In genomic region chr1:245183429-245183828, GRCh38 we compare ENCODE assay signal across 23 cellular contexts. TPM values are rescaled to one million over a fixed set of nuclear protein-coding genes. Genes with fewer than 3 reads are reported as not detected.
"Had no signal": no experiment of that assay in that cellular context is flagged by ENCODE, and none has a peak within 500 bp of the region (broad histone marks: within the 10 kb centered on the region; RNA-seq: fewer than 3 reads in every experiment).

No MANE protein-coding gene starts in this region.

- H3K27me3 Mint-ChIP-seq: activated CD4-positive, alpha-beta memory T cell treated with anti-CD3 and anti-CD28 coated beads, Interleukin-2, amount 10 ng/mL, durations not matched to agents 7 days and 5 days; activated naive CD8-positive, alpha-beta T cell treated with anti-CD3 and anti-CD28 coated beads for 36 hours had no signal

- DNase-seq: activated CD4-positive, alpha-beta memory T cell treated with anti-CD3 and anti-CD28 coated beads, Interleukin-2, amount 10 ng/mL, durations not matched to agents 7 days and 5 days; activated CD4-positive, alpha-beta T cell treated with anti-CD3 and anti-CD28 coated beads, Interleukin-2, amount 50 U/mL, for 1 hour; activated CD4-positive, CD25-positive, alpha-beta regulatory T cell; activated gamma-delta T cell; activated naive CD4-positive, alpha-beta T cell treated with anti-CD3 and anti-CD28 coated beads, Interleukin-2, amount 10 ng/mL, durations not matched to agents 7 days and 5 days; activated naive CD8-positive, alpha-beta T cell treated with anti-CD3 and anti-CD28 coated beads for 36 hours; activated T-cell treated with anti-CD3 and anti-CD28 coated beads for 4 hours; activated T-cell treated with anti-CD3 and anti-CD28 coated beads, Interleukin-2, amount 50 U/mL, for 48 hours; MG63; MV-4-11; NCI-H1417 treated with DMSO at 0.1 percent for 48 hours; NCI-H187; NCI-H2081; NCI-H510A treated with DMSO at 0.1 percent for 48 hours; NCI-H774; NK-92 treated with Interleukin-12 subunit alpha and Interleukin-12 subunit beta, amount 100 ng/mL, for 24 hours; OCI-M1; Right ventricle myocardium superior; SJCRH30; SK-N-SH; T-helper 1 cell had no signal

- H3K27ac Mint-ChIP-seq: activated CD4-positive, alpha-beta memory T cell treated with anti-CD3 and anti-CD28 coated beads, Interleukin-2, amount 10 ng/mL, durations not matched to agents 7 days and 5 days; activated naive CD4-positive, alpha-beta T cell treated with anti-CD3 and anti-CD28 coated beads, Interleukin-2, amount 10 ng/mL, durations not matched to agents 7 days and 5 days; activated naive CD8-positive, alpha-beta T cell treated with anti-CD3 and anti-CD28 coated beads for 36 hours; activated T-helper 17 cell treated with anti-CD3 and anti-CD28 coated beads, Interleukin-2, amount 50 U/mL, for 72 hours had no signal

- H3K4me3 Mint-ChIP-seq: activated CD4-positive, alpha-beta memory T cell treated with anti-CD3 and anti-CD28 coated beads, Interleukin-2, amount 10 ng/mL, durations not matched to agents 7 days and 5 days; activated naive CD4-positive, alpha-beta T cell treated with anti-CD3 and anti-CD28 coated beads, Interleukin-2, amount 10 ng/mL, durations not matched to agents 7 days and 5 days; activated naive CD8-positive, alpha-beta T cell treated with anti-CD3 and anti-CD28 coated beads for 36 hours; activated T-helper 17 cell treated with anti-CD3 and anti-CD28 coated beads, Interleukin-2, amount 50 U/mL, for 72 hours had no signal

- H3K4me3 ChIP-seq: MG63, SJCRH30 had no signal

- ATAC-seq: activated T-helper 17 cell treated with anti-CD3 and anti-CD28 coated beads, Interleukin-2, amount 50 U/mL, for 72 hours; Panc1 had no signal

- H3K9me3 Mint-ChIP-seq: activated CD4-positive, alpha-beta memory T cell treated with anti-CD3 and anti-CD28 coated beads, Interleukin-2, amount 10 ng/mL, durations not matched to agents 7 days and 5 days; activated naive CD4-positive, alpha-beta T cell treated with anti-CD3 and anti-CD28 coated beads, Interleukin-2, amount 10 ng/mL, durations not matched to agents 7 days and 5 days; activated naive CD8-positive, alpha-beta T cell treated with anti-CD3 and anti-CD28 coated beads for 36 hours; activated T-helper 17 cell treated with anti-CD3 and anti-CD28 coated beads, Interleukin-2, amount 50 U/mL, for 72 hours had no signal

- H3K36me3 Mint-ChIP-seq: activated naive CD4-positive, alpha-beta T cell treated with anti-CD3 and anti-CD28 coated beads, Interleukin-2, amount 10 ng/mL, durations not matched to agents 7 days and 5 days; activated naive CD8-positive, alpha-beta T cell treated with anti-CD3 and anti-CD28 coated beads for 36 hours had no signal

- H3K4me1 Mint-ChIP-seq: activated CD4-positive, alpha-beta memory T cell treated with anti-CD3 and anti-CD28 coated beads, Interleukin-2, amount 10 ng/mL, durations not matched to agents 7 days and 5 days; activated naive CD4-positive, alpha-beta T cell treated with anti-CD3 and anti-CD28 coated beads, Interleukin-2, amount 10 ng/mL, durations not matched to agents 7 days and 5 days; activated T-helper 17 cell treated with anti-CD3 and anti-CD28 coated beads, Interleukin-2, amount 50 U/mL, for 72 hours had no signal

RNA-seq across cellular contexts. Expression of gene KIF26B, which starts 28.6 kb away (rescaled TPM):
- total RNA-seq: activated CD4-positive, alpha-beta memory T cell treated with anti-CD3 and anti-CD28 coated beads, Interleukin-2, amount 10 ng/mL, durations not matched to agents 7 days and 5 days; activated T-helper 17 cell treated with anti-CD3 and anti-CD28 coated beads, Interleukin-2, amount 50 U/mL, for 72 hours had no signal
